8 cellular contexts compared by ENCODE assay signal in the genomic region with DNA sequence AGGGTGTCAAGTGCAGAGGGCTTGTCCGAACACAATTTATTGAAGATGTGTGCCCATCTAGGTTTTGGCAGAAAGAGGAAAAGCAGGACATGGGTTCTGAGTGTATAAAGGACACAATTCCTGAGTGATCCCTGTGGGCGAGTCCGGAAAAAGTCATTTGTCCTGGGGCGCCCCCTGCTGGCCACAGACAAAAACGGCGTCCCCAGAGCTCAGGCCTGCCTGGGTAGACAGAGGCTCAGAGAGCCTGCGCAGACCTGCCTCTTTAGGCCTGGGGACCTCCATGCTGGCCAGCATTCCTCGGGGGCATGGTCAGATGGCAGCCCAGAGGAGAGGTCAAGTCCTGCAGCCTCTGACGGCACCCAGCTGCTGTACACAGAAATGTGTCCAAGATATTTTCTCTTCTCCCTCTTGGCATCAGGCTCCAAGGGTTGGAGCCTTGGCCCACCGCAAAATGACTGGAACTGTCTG.
DNase-seq lines count a peak whose midpoint lies in the region; ATAC-seq and TF ChIP-seq lines count a peak whose summit lies in the region.

No MANE protein-coding gene starts in this region.

- H3K9me3 Mint-ChIP-seq in CD4-positive, CD25-positive, alpha-beta regulatory T cell, result no peaks in the 10 kb centered on the region
- no peaks in the 10 kb centered on the region for H3K9me3 Mint-ChIP-seq in activated CD4-positive, alpha-beta T cell treated with anti-CD3 and anti-CD28 coated beads, Interleukin-2, amount 10 ng/mL, durations not matched to agents 7 days and 5 days

- no peak overlapping the region for H3K27ac ChIP-seq in CD4-positive, CD25-positive, alpha-beta regulatory T cell (ENCODE audit: insufficient read depth, low read length, poor library complexity, severe bottlenecking)
- no peak overlapping the region for H3K27ac ChIP-seq in right lobe of liver

- H3K27me3 Mint-ChIP-seq in CD4-positive, CD25-positive, alpha-beta regulatory T cell, result peaks cover 15% of the 10 kb centered on the region
- peaks cover 3% of the 10 kb centered on the region for H3K27me3 Mint-ChIP-seq in activated CD4-positive, alpha-beta T cell treated with anti-CD3 and anti-CD28 coated beads, Interleukin-2, amount 10 ng/mL, durations not matched to agents 7 days and 5 days

- POLR2A ChIA-PET in activated CD4-positive, alpha-beta T cell treated with anti-CD3 and anti-CD28 coated beads, Interleukin-2, amount 10 ng/mL, durations not matched to agents 7 days and 5 days (lab: Charles Lee), result no interaction called here

- 0% methylated on average over 7 of the region's 10 CpGs for WGBS in right lobe of liver (ENCODE audit: insufficient coverage, low coverage, low lambda C conversion rate, missing lambda C conversion rate)

- H3K4me3 ChIP-seq in CD4-positive, CD25-positive, alpha-beta regulatory T cell (ENCODE audit: low read depth, low read length), result no peak overlapping the region
- no peak overlapping the region for H3K4me3 ChIP-seq in H7 (ENCODE audit: insufficient read depth, low read depth, low read length)
- no peak overlapping the region for H3K4me3 ChIP-seq in right lobe of liver

- H3K36me3 ChIP-seq in CD4-positive, CD25-positive, alpha-beta regulatory T cell (ENCODE audit: control insufficient read depth, insufficient read depth, low read length), result no peaks in the 10 kb centered on the region
- H3K36me3 ChIP-seq in H7 (replicated peaks; ENCODE audit: control insufficient read depth, insufficient read depth, low read length) (no peaks in the 10 kb centered on the region), right lobe of liver (no peaks in the 10 kb centered on the region)

- no peaks in the 10 kb centered on the region for H3K36me3 Mint-ChIP-seq in CD4-positive, CD25-positive, alpha-beta regulatory T cell
- no peaks in the 10 kb centered on the region for H3K36me3 Mint-ChIP-seq in activated CD4-positive, alpha-beta T cell treated with anti-CD3 and anti-CD28 coated beads, Interleukin-2, amount 10 ng/mL, durations not matched to agents 7 days and 5 days (ENCODE audit: low read depth)

- no peaks in the 10 kb centered on the region for H3K27me3 ChIP-seq in CD4-positive, CD25-positive, alpha-beta regulatory T cell (ENCODE audit: control insufficient read depth, insufficient read depth, low read length)
- H3K27me3 ChIP-seq in H7 (ENCODE audit: control insufficient read depth, insufficient read depth, low read length) (no peaks in the 10 kb centered on the region; the same call in 1 of the 2 replicates), right lobe of liver (no peaks in the 10 kb centered on the region)

- DNase-seq in CD4-positive, CD25-positive, alpha-beta regulatory T cell, result peak; percentile 51 to 62 (median 52)
- DNase-seq in H7, result peak; percentile 94
- DNase-seq in NCI-H345 (lab: John Stamatoyannopoulos, UW), result peak; percentile 68
- peak; percentile 69 for DNase-seq in activated CD4-positive, alpha-beta T cell treated with anti-CD3 and anti-CD28 coated beads, Interleukin-2, amount 10 ng/mL, durations not matched to agents 7 days and 5 days
- DNase-seq in dedifferentiated amniotic fluid mesenchymal stem cell (ENCODE audit: extremely low spot score), result peak; percentile 64
- peak; percentile 74 to 82 (median 79) for DNase-seq in right lobe of liver
- peak; percentile 40 to 72 (median 49) for DNase-seq in stimulated activated CD4-positive, alpha-beta T cell treated with anti-CD3 and anti-CD28 coated beads, TNF-alpha, amount 100 ng/mL, for 48 hours (ENCODE audit: low read depth in 3 of 3)

- CTCF ChIA-PET in activated CD4-positive, alpha-beta T cell treated with anti-CD3 and anti-CD28 coated beads, Interleukin-2, amount 10 ng/mL, durations not matched to agents 7 days and 5 days (lab: Charles Lee), result interaction anchor here (0.6 to 3.9 kb wide), 19 partner anchors 10 to 596 kb away, joined by 3 to 20 read pairs (median 4); no protein-coding TSS in a partner anchor

- H3K9me3 ChIP-seq in CD4-positive, CD25-positive, alpha-beta regulatory T cell (ENCODE audit: control insufficient read depth in 2 of 2, low read length in 2 of 2), result no peaks in the 10 kb centered on the region
- H3K9me3 ChIP-seq in right lobe of liver, result no peaks in the 10 kb centered on the region

- no peak overlapping the region for H3K4me3 Mint-ChIP-seq in CD4-positive, CD25-positive, alpha-beta regulatory T cell
- H3K4me3 Mint-ChIP-seq in activated CD4-positive, alpha-beta T cell treated with anti-CD3 and anti-CD28 coated beads, Interleukin-2, amount 10 ng/mL, durations not matched to agents 7 days and 5 days, result no peak overlapping the region

- ATAC-seq in CD4-positive, CD25-positive, alpha-beta regulatory T cell (ENCODE audit: low read depth in 2 of 2), result peak; percentile 63 to 75
- ATAC-seq in right lobe of liver (peak; percentile 87 to 95 (median 91)), GM19023 (IDR thresholded peaks at IDR 0.05; ENCODE audit: unreplicated experiment) (no peak)

- TF ChIP-seq POLR2A in right lobe of liver (IDR thresholded peaks at IDR 0.05), result no peak

- peak; percentile 84 to 97 (median 90) for TF ChIP-seq CTCF in right lobe of liver (IDR thresholded peaks at IDR 0.05)

- H3K4me1 Mint-ChIP-seq in CD4-positive, CD25-positive, alpha-beta regulatory T cell, result peaks cover 0 to 4% (median 2%) of the 10 kb centered on the region in 4 donors
- no peaks in the 10 kb centered on the region for H3K4me1 Mint-ChIP-seq in activated CD4-positive, alpha-beta T cell treated with anti-CD3 and anti-CD28 coated beads, Interleukin-2, amount 10 ng/mL, durations not matched to agents 7 days and 5 days

- H3K4me1 ChIP-seq in CD4-positive, CD25-positive, alpha-beta regulatory T cell (ENCODE audit: control insufficient read depth, insufficient read depth, low read length, poor library complexity, severe bottlenecking), result no peaks in the 10 kb centered on the region
- H3K4me1 ChIP-seq in right lobe of liver, result no peaks in the 10 kb centered on the region

- intact Hi-C loops in right lobe of liver (cut with DNase I), result loop anchor here (2.0 to 5.0 kb wide), 2 partner anchors 115 to 116 kb away; no protein-coding TSS in a partner anchor

- no peak overlapping the region for H3K27ac Mint-ChIP-seq in CD4-positive, CD25-positive, alpha-beta regulatory T cell
- H3K27ac Mint-ChIP-seq in activated CD4-positive, alpha-beta T cell treated with anti-CD3 and anti-CD28 coated beads, Interleukin-2, amount 10 ng/mL, durations not matched to agents 7 days and 5 days, result no peak overlapping the region
